1 cellular context compared by ENCODE assay signal in genomic region chr13:24503376-24503690, GRCh38.
TF ChIP-seq lines count a peak whose summit lies in the region.

No MANE protein-coding gene starts in this region.

TF ChIP-seq in endothelial cell of umbilical vein, 7 proteins besides CTCF, POLR2A, EP300 and RAD21:
- TF ChIP-seq MYC (IDR thresholded peaks at IDR 0.05; ENCODE audit: low read depth, low read length) (no peak), GATA2 (IDR thresholded peaks at IDR 0.05; ENCODE audit: insufficient read depth, insufficient read length, low read depth, low read length) (no peak), EZH2 (IDR thresholded peaks at IDR 0.05; ENCODE audit: borderline replicate concordance, low read depth, low read length, severe bottlenecking) (no peak), MAX (IDR thresholded peaks at IDR 0.05; ENCODE audit: insufficient read depth, insufficient read length) (no peak), JUN (IDR thresholded peaks at IDR 0.05; ENCODE audit: borderline replicate concordance, insufficient read depth, insufficient read length, low read depth) (no peak), FOS (IDR thresholded peaks at IDR 0.05; ENCODE audit: borderline replicate concordance, insufficient read depth, low read length) (no peak), POLR2AphosphoS5 (IDR thresholded peaks at IDR 0.05; ENCODE audit: insufficient read depth, low read depth, low read length) (no peak)
TF ChIP-seq in endothelial cell of umbilical vein: peak in this region for 0.
